Comparison of ENCODE assay signal across 8 cellular contexts in the genomic region with DNA sequence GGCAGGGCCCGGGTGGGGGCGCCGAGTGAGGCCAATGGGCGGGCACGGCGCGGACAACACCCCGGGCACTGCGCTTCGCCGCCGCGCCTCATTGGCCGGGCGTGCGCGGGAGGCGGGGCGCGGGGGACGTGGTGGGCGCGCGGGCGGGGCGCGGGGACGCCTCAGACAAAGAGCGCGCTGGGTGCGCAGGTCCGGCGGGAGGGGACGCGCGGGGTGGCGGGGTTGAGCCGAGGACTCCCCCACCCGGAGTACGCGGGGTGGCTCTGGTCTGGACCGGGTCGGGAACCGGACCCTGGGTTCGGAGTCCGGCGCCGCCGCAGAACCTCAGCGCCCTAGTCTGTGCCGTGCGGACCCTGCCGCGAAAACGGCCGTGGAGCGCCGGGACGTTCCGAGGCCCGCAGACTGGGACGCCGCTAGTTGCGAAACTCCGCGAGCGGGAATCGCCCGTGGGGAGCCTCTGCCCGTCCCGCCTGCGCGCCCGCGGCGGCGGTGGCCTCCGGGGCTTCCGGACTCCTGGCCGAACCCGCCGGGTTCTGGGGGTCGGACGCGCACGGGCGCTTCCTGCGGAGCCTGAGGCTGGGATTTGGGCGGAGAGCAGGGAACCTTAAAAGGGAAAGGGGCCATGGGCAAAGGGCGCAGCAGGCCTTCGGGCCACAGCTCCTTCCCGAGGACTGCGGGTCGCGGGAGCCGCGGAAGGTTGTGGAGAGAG.
DNase-seq lines count a peak whose midpoint lies in the region; ATAC-seq and TF ChIP-seq lines count a peak whose summit lies in the region.

No MANE protein-coding gene starts in this region.

- TF ChIP-seq CTCF in AG09319 (IDR thresholded peaks at IDR 0.05; ENCODE audit: low read depth, low read length): no peak
- TF ChIP-seq CTCF in choroid plexus epithelial cell (conservative IDR thresholded peaks at IDR 0.05; ENCODE audit: low read depth, low read length): no peak

- peak; percentile 37 for DNase-seq in AG09319 (ENCODE audit: extremely low read depth, low read depth)
- DNase-seq in NCI-H345 treated with DMSO at 0.1 percent for 48 hours (lab: John Stamatoyannopoulos, UW; ENCODE audit: unreplicated experiment): peak; percentile 78
- peak; percentile 58 to 71 for DNase-seq in activated CD4-positive, alpha-beta T cell treated with anti-CD3 and anti-CD28 coated beads for 24 hours (ENCODE audit: low read depth in 2 of 2)
- DNase-seq in choroid plexus epithelial cell (ENCODE audit: low read depth): peak; percentile 75
- DNase-seq in stimulated activated CD4-positive, alpha-beta T cell treated with anti-CD3 and anti-CD28 coated beads, Interleukin-15, amount 100 ng/mL, for 48 hours (ENCODE audit: low read depth in 2 of 2): peak; percentile 29 to 73

- H3K4me3 ChIP-seq in choroid plexus epithelial cell (ENCODE audit: low read depth, low read length): peak overlapping the region; percentile 79

- peak overlapping the region; percentile 88 for H3K27ac ChIP-seq in layer of hippocampus (ENCODE audit: low read depth, low read length)

- ATAC-seq in GM19023 (IDR thresholded peaks at IDR 0.05; ENCODE audit: unreplicated experiment) (peak; percentile 82), HG03159 (IDR thresholded peaks at IDR 0.05; ENCODE audit: unreplicated experiment) (peak; percentile 78)

- no peaks in the 10 kb centered on the region for H3K27me3 ChIP-seq in layer of hippocampus (ENCODE audit: control insufficient read depth, insufficient read depth, low read length)

Comparison
In these comparisons a context has a peak if more than half of its experiments do, and no peak if none do; other contexts are left out.
1. Peak in every context shown above with its lines: DNase-seq, ATAC-seq, H3K4me3 ChIP-seq and H3K27ac ChIP-seq.